Comparison of ENCODE assay signal across 19 cellular contexts in genomic region chr10:76291175-76291574, GRCh38.
A peak's percentile ranks its signal among the peaks of the same experiment; 100 is the strongest.
DNase-seq lines count a peak whose midpoint lies in the region; ATAC-seq, FAIRE-seq and TF ChIP-seq lines count a peak whose summit lies in the region.
"Had no signal": no experiment of that assay in that cellular context is flagged by ENCODE, and none has a peak within 500 bp of the region (broad histone marks: within the 10 kb centered on the region; RNA-seq: fewer than 3 reads in every experiment).

No MANE protein-coding gene starts in this region.

- H3K27ac ChIP-seq in HepG2 (ENCODE audit: extremely low read length, insufficient read depth, low read length), result no peak overlapping the region
- no peak overlapping the region for H3K27ac ChIP-seq in right lobe of liver
- H3K27ac ChIP-seq in mesenchymal stem cell (ENCODE audit: low read length, poor library complexity, severe bottlenecking), result peak overlapping the region; percentile 90
- no peak overlapping the region for H3K27ac ChIP-seq in ovary

- H3K27me3 ChIP-seq in HepG2 (ENCODE audit: control insufficient read depth in 1 of 2, insufficient read depth in 2 of 2, low read length in 2 of 2), result no peaks in the 10 kb centered on the region
- no peaks in the 10 kb centered on the region for H3K27me3 ChIP-seq in right lobe of liver
- H3K27me3 ChIP-seq in bronchial epithelial cell (ENCODE audit: control insufficient read depth, insufficient read depth, low read length), result no peaks in the 10 kb centered on the region
- H3K27me3 ChIP-seq in mesenchymal stem cell (ENCODE audit: control insufficient read depth in 1 of 2, insufficient read depth in 1 of 2, low read length in 2 of 2), result no peaks in the 10 kb centered on the region
- H3K27me3 ChIP-seq in ovary, result no peaks in the 10 kb centered on the region

- no peak overlapping the region for H3K4me3 Mint-ChIP-seq in glutamatergic neuron (ENCODE audit: unreplicated experiment)
- H3K4me3 Mint-ChIP-seq in nephron progenitor cell, result no peak overlapping the region
- H3K4me3 Mint-ChIP-seq: CD4-positive, alpha-beta T cell; HFFc6 had no signal

- TF ChIP-seq CTCF in HepG2 (CRISPR knock-in tag; IDR thresholded peaks at IDR 0.05) (no peak), right lobe of liver (IDR thresholded peaks at IDR 0.05) (no peak), bronchial epithelial cell (IDR thresholded peaks at IDR 0.05; ENCODE audit: insufficient read depth, low read length, severe bottlenecking) (no peak), ovary (IDR thresholded peaks at IDR 0.05) (no peak), glutamatergic neuron (IDR thresholded peaks at IDR 0.05; ENCODE audit: partially characterized antibody, unreplicated experiment) (no peak), nephron progenitor cell (IDR thresholded peaks at IDR 0.05) (no peak)

- no peaks in the 10 kb centered on the region for H3K79me1 ChIP-seq in mesenchymal stem cell (replicated peaks; ENCODE audit: low read length, poor library complexity, severe bottlenecking)

- H3K4me2 ChIP-seq in HepG2 (ENCODE audit: low read depth, low read length) (no peak overlapping the region), mesenchymal stem cell (ENCODE audit: low read length, poor library complexity, severe bottlenecking) (no peak overlapping the region)

- H3K4me1 ChIP-seq in HepG2 (ENCODE audit: insufficient read depth, low read length) (no peaks in the 10 kb centered on the region), right lobe of liver (no peaks in the 10 kb centered on the region), mesenchymal stem cell (ENCODE audit: control insufficient read depth, insufficient read depth, low read depth, low read length) (peaks cover 1% of the 10 kb centered on the region), ovary (ENCODE audit: insufficient read depth) (peaks cover 2% of the 10 kb centered on the region)
- H3K4me1 ChIP-seq: Caco-2 had no signal

- H3K36me3 Mint-ChIP-seq in glutamatergic neuron (ENCODE audit: unreplicated experiment) (no peaks in the 10 kb centered on the region), nephron progenitor cell (ENCODE audit: low read depth) (no peaks in the 10 kb centered on the region)

- H3K4me1 Mint-ChIP-seq in glutamatergic neuron (ENCODE audit: low read depth, unreplicated experiment), result no peaks in the 10 kb centered on the region
- peaks cover 54% of the 10 kb centered on the region for H3K4me1 Mint-ChIP-seq in nephron progenitor cell

- H3K23ac ChIP-seq in mesenchymal stem cell (ENCODE audit: low read length in 2 of 2), result no peak overlapping the region

- H3K14ac ChIP-seq in mesenchymal stem cell (ENCODE audit: low read length in 2 of 2), result no peak overlapping the region

- no peak overlapping the region for H3K4me3 ChIP-seq in HepG2 (replicated peaks in 1 of 3; ENCODE audit: insufficient read depth in 1 of 3, low read depth in 2 of 3, low read length in 3 of 3)
- H3K4me3 ChIP-seq in right lobe of liver, result no peak overlapping the region
- H3K4me3 ChIP-seq in bronchial epithelial cell (ENCODE audit: low read depth, low read length), result no peak overlapping the region
- no peak overlapping the region for H3K4me3 ChIP-seq in mesenchymal stem cell (ENCODE audit: insufficient read depth in 1 of 2, low read depth in 1 of 2, low read length in 2 of 2)
- no peak overlapping the region for H3K4me3 ChIP-seq in ovary

- no TSS peak for BruUV-seq in HepG2 (replicated peaks; lab: Mats Ljungman, UMichigan)

- H3K9me3 ChIP-seq in HepG2 (ENCODE audit: low read length), result no peaks in the 10 kb centered on the region
- no peaks in the 10 kb centered on the region for H3K9me3 ChIP-seq in right lobe of liver
- H3K9me3 ChIP-seq in mesenchymal stem cell (ENCODE audit: control insufficient read depth, low read length), result no peaks in the 10 kb centered on the region
- no peaks in the 10 kb centered on the region for H3K9me3 ChIP-seq in ovary
- H3K9me3 ChIP-seq: Caco-2 had no signal

- no peak for ATAC-seq in HepG2
- ATAC-seq in right lobe of liver, result no peak
- no peak for ATAC-seq in GM18867 (IDR thresholded peaks at IDR 0.05; ENCODE audit: unreplicated experiment)

- TF ChIP-seq POLR2A in HepG2 (IDR thresholded peaks at IDR 0.05; ENCODE audit: insufficient read depth in 1 of 2, low read depth in 2 of 2, low read length in 2 of 2) (no peak), right lobe of liver (IDR thresholded peaks at IDR 0.05) (no peak), ovary (IDR thresholded peaks at IDR 0.05) (no peak)

- H2BK5ac ChIP-seq in mesenchymal stem cell (ENCODE audit: low read depth, low read length, poor library complexity, severe bottlenecking), result no peak overlapping the region

- no peak overlapping the region for H3K4ac ChIP-seq in mesenchymal stem cell (ENCODE audit: low read depth in 1 of 2, low read length in 2 of 2)

- H4K20me1 ChIP-seq in HepG2 (ENCODE audit: insufficient read depth, low read length), result no peaks in the 10 kb centered on the region

- in situ Hi-C loops in HepG2 (cut with HindIII; ENCODE audit: extremely low pct_ligation_motif_present, low pct_unique_long_range_greater_than_20kb), result no loop called here

- no peak overlapping the region for H2BK12ac ChIP-seq in mesenchymal stem cell (ENCODE audit: low read length in 2 of 2)

- no peak overlapping the region for H2BK120ac ChIP-seq in mesenchymal stem cell (ENCODE audit: low read depth, low read length)

- H3K18ac ChIP-seq in mesenchymal stem cell (ENCODE audit: low read depth in 1 of 2, low read length in 2 of 2), result no peak overlapping the region

- POLR2A ChIA-PET in HepG2 (lab: Yijun Ruan, JAX), result no interaction called here

- no peak overlapping the region for H4K8ac ChIP-seq in mesenchymal stem cell (ENCODE audit: low read length)

- no peak overlapping the region for H2AK5ac ChIP-seq in mesenchymal stem cell (ENCODE audit: low read length, severe bottlenecking)

- H3K9ac ChIP-seq in HepG2 (ENCODE audit: insufficient read depth, low read depth, low read length) (no peak overlapping the region), mesenchymal stem cell (ENCODE audit: low read length) (no peak overlapping the region)

- no peak overlapping the region for H4K91ac ChIP-seq in mesenchymal stem cell (ENCODE audit: low read length)

- no peaks in the 10 kb centered on the region for H3K79me2 ChIP-seq in HepG2 (ENCODE audit: insufficient read depth, low read length)

- TF ChIP-seq EP300 in HepG2 (IDR thresholded peaks at IDR 0.05; ENCODE audit: low read depth in 2 of 2, low read length in 2 of 2) (no peak), HepG2 (CRISPR knock-in tag; IDR thresholded peaks at IDR 0.05; ENCODE audit: borderline replicate concordance) (no peak), ovary (IDR thresholded peaks at IDR 0.05) (no peak)

- DNase-seq in HepG2 (ENCODE audit: low spot score) (no peak), right lobe of liver (no peak), bronchial epithelial cell (ENCODE audit: low read depth) (peak; percentile 28), mesenchymal stem cell (no peak), ovary (no peak), glutamatergic neuron (no peak), nephron progenitor cell (no peak)
- DNase-seq: Caco-2; CD4-positive, alpha-beta T cell; GF-D8; HFFc6; NCI-H1694; NCI-H510A; NCI-H774; RPMI8226; SIG-M5 had no signal

- H2AFZ ChIP-seq in HepG2 (ENCODE audit: low read length), result no peak overlapping the region
- no peak overlapping the region for H2AFZ ChIP-seq in mesenchymal stem cell (ENCODE audit: low read depth, low read length)

- no peaks in the 10 kb centered on the region for H3K36me3 ChIP-seq in HepG2 (replicated peaks in 1 of 2; ENCODE audit: control insufficient read depth in 1 of 2, insufficient read depth in 2 of 2, low read length in 2 of 2)
- H3K36me3 ChIP-seq in right lobe of liver, result no peaks in the 10 kb centered on the region
- H3K36me3 ChIP-seq in bronchial epithelial cell (ENCODE audit: control insufficient read depth, insufficient read depth, low read length), result no peaks in the 10 kb centered on the region
- H3K36me3 ChIP-seq in mesenchymal stem cell (ENCODE audit: control insufficient read depth in 1 of 2, insufficient read depth in 2 of 2, low read depth in 1 of 2, low read length in 2 of 2), result no peaks in the 10 kb centered on the region
- no peaks in the 10 kb centered on the region for H3K36me3 ChIP-seq in ovary

- CTCF ChIA-PET in HepG2 (lab: Yijun Ruan, JAX; ENCODE audit: low intra/inter-chr PET ratio, low total read pairs), result no interaction called here

- no peak overlapping the region for H3K27ac Mint-ChIP-seq in glutamatergic neuron (ENCODE audit: unreplicated experiment)
- H3K27ac Mint-ChIP-seq in nephron progenitor cell, result no peak overlapping the region
- H3K27ac Mint-ChIP-seq: CD4-positive, alpha-beta T cell; HFFc6 had no signal

- no peak overlapping the region for H2BK15ac ChIP-seq in mesenchymal stem cell (ENCODE audit: low read depth, poor library complexity, severe bottlenecking)

- FAIRE-seq in HepG2 (lab: Jason Lieb, UNC) (no peak), bronchial epithelial cell (lab: Jason Lieb, UNC) (no peak)
- FAIRE-seq: A204.1, H54 had no signal

- intact Hi-C loops in HepG2 (cut with micrococcal nuclease; ENCODE audit: unreplicated experiment), result no loop called here
- intact Hi-C loops in right lobe of liver (cut with DNase I), result no loop called here
- intact Hi-C loops in ovary (cut with DNase I), result no loop called here

- H3K9me3 Mint-ChIP-seq in glutamatergic neuron (ENCODE audit: unreplicated experiment) (no peaks in the 10 kb centered on the region), nephron progenitor cell (no peaks in the 10 kb centered on the region)
- H3K9me3 Mint-ChIP-seq: CD4-positive, alpha-beta T cell; HFFc6 had no signal

- TF ChIP-seq RAD21 in HepG2 (CRISPR knock-in tag; IDR thresholded peaks at IDR 0.05), result no peak

- H3K27me3 Mint-ChIP-seq in glutamatergic neuron (ENCODE audit: unreplicated experiment) (no peaks in the 10 kb centered on the region), nephron progenitor cell (ENCODE audit: low read depth, poor library complexity) (no peaks in the 10 kb centered on the region)
- H3K27me3 Mint-ChIP-seq: CD4-positive, alpha-beta T cell had no signal

TF ChIP-seq in HepG2, 621 proteins besides CTCF, POLR2A, EP300 and RAD21 (continues in another document):
- no peak for TF ChIP-seq ZBTB34 (CRISPR knock-in tag; IDR thresholded peaks at IDR 0.05)
- TF ChIP-seq ATF7 (IDR thresholded peaks at IDR 0.05), result peak; percentile 71; the same call in 1 of the 2 replicates
- TF ChIP-seq ATF7 (CRISPR knock-in tag; IDR thresholded peaks at IDR 0.05), result no peak
- 0 out of 2 replicates have a peak, but pooled peaks have one; percentile 21 for TF ChIP-seq CREB1 (IDR thresholded peaks at IDR 0.05)
- no peak for TF ChIP-seq CREB1 (CRISPR knock-in tag; IDR thresholded peaks at IDR 0.05)
